8 cellular contexts compared by ENCODE assay signal in genomic region chr2:179020156-179020750, GRCh38. TPM values are rescaled to one million over a fixed set of nuclear protein-coding genes. Genes with fewer than 3 reads are reported as not detected.
DNase-seq lines count a peak whose midpoint lies in the region; ATAC-seq and TF ChIP-seq lines count a peak whose summit lies in the region.

No MANE protein-coding gene starts in this region.

- H3K27me3 Mint-ChIP-seq in central memory CD8-positive, alpha-beta T cell, result no peaks in the 10 kb centered on the region
- no peaks in the 10 kb centered on the region for H3K27me3 Mint-ChIP-seq in neural crest cell (ENCODE audit: low read depth)

- no peak overlapping the region for H3K4me3 Mint-ChIP-seq in central memory CD8-positive, alpha-beta T cell
- H3K4me3 Mint-ChIP-seq in neural crest cell, result no peak overlapping the region

- H3K4me3 ChIP-seq in GM12864 (ENCODE audit: low read depth, low read length), result no peak overlapping the region
- H3K4me3 ChIP-seq in Jurkat, Clone E6-1 (ENCODE audit: low read length), result no peak overlapping the region
- H3K4me3 ChIP-seq in ovary, result no peak overlapping the region

- TF ChIP-seq CTCF in GM12864 (IDR thresholded peaks at IDR 0.05; ENCODE audit: low read depth, low read length, missing control alignments), result peak; percentile 77
- TF ChIP-seq CTCF in neural crest cell (conservative IDR thresholded peaks at IDR 0.05), result peak; percentile 60
- no peak for TF ChIP-seq CTCF in ovary (IDR thresholded peaks at IDR 0.05)

- no peaks in the 10 kb centered on the region for H3K27me3 ChIP-seq in ovary

- H3K36me3 Mint-ChIP-seq in central memory CD8-positive, alpha-beta T cell (ENCODE audit: insufficient read depth), result peaks cover 3% of the 10 kb centered on the region
- H3K36me3 Mint-ChIP-seq in neural crest cell (ENCODE audit: low read depth), result no peaks in the 10 kb centered on the region

- DNase-seq in GM12864 (ENCODE audit: low read depth), result no peak
- DNase-seq in Jurkat, Clone E6-1 (ENCODE audit: low read depth, low spot score), result peak; percentile 40
- DNase-seq in SK-MEL-5 (ENCODE audit: low read depth, low spot score), result peak; percentile 56
- DNase-seq in central memory CD8-positive, alpha-beta T cell (ENCODE audit: low spot score in 2 of 2), result no peak
- DNase-seq in neural crest cell (ENCODE audit: low read depth, low spot score), result peak; percentile 16
- no peak for DNase-seq in ovary
- DNase-seq in KG1 (lab: John Stamatoyannopoulos, UW), result no peak

- in situ Hi-C loops in SK-MEL-5 (cut with HindIII; ENCODE audit: low pct_unique_long_range_greater_than_20kb, low sequenced_read_pairs), result no loop called here

- no peak for TF ChIP-seq POLR2A in ovary (IDR thresholded peaks at IDR 0.05)

- no peak overlapping the region for H3K27ac ChIP-seq in ovary

- no peaks in the 10 kb centered on the region for H3K4me1 ChIP-seq in ovary (ENCODE audit: insufficient read depth)

- no peak for TF ChIP-seq EP300 in ovary (IDR thresholded peaks at IDR 0.05)

- ATAC-seq in GM21576 (IDR thresholded peaks at IDR 0.05; ENCODE audit: unreplicated experiment), result peak; percentile 71
- peak; percentile 36 for ATAC-seq in central memory CD8-positive, alpha-beta T cell (replicated peaks; ENCODE audit: extremely low read depth, poor library complexity, severe bottlenecking)

- H3K27ac Mint-ChIP-seq in central memory CD8-positive, alpha-beta T cell (ENCODE audit: low read depth), result no peak overlapping the region
- H3K27ac Mint-ChIP-seq in neural crest cell (ENCODE audit: unreplicated experiment), result no peak overlapping the region

- H3K36me3 ChIP-seq in ovary, result no peaks in the 10 kb centered on the region

- intact Hi-C loops in ovary (cut with DNase I), result no loop called here

- peaks cover 3% of the 10 kb centered on the region for H3K9me3 Mint-ChIP-seq in central memory CD8-positive, alpha-beta T cell
- no peaks in the 10 kb centered on the region for H3K9me3 Mint-ChIP-seq in neural crest cell

- 43 to 47% (median 47%) methylated on average over 3 of the region's 3 CpGs for WGBS in ovary, 3 donors

- no peaks in the 10 kb centered on the region for H3K4me1 Mint-ChIP-seq in central memory CD8-positive, alpha-beta T cell
- H3K4me1 Mint-ChIP-seq in neural crest cell, result no peaks in the 10 kb centered on the region

- H3K9me3 ChIP-seq in ovary, result no peaks in the 10 kb centered on the region

RNA-seq across cellular contexts. Expression of gene CCDC141, which starts 29.7 kb away (rescaled TPM):
- not detected for polyA plus RNA-seq in Jurkat, Clone E6-1 (2012; ENCODE audit: insufficient read depth, insufficient read length)
- total RNA-seq in SK-MEL-5 (2014; rRNA removed; shearing (Covaris generic)), result 0.13 TPM in 1 of 2 replicates, not detected in the other
- polyA plus RNA-seq in SK-MEL-5 (2015; cell fraction: cytosol; rRNA removed), result 0.08 TPM in 1 of 2 replicates, not detected in the other
- polyA plus RNA-seq in SK-MEL-5 (2015; cell fraction: nucleus; rRNA removed), result 0.20 TPM in 1 of 2 replicates, not detected in the other
- total RNA-seq in neural crest cell (not detected in 2 replicates), ovary (1 to 10 TPM in 2 of 7 donors, under 1 TPM in 5; 0.35 to 6.2 (median 0.85) TPM)
- under 1 TPM; 0.47 to 0.50 TPM for polyA plus RNA-seq in ovary

Comparison
In these comparisons a context has a peak if more than half of its experiments do, and no peak if none do; other contexts are left out.
1. DNase-seq: peak in Jurkat, Clone E6-1 (single experiment), SK-MEL-5 (single experiment) and neural crest cell (single experiment); none in GM12864 (single experiment), central memory CD8-positive, alpha-beta T cell (0 of 2), ovary (0 of 5) and KG1 (single experiment).
2. CTCF ChIP-seq: peak in GM12864 (single experiment) and neural crest cell (single experiment); none in ovary (0 of 3).